ENCODE assay signal across 21 cellular contexts in genomic region chr6:100904316-100904715, GRCh38. TPM values are rescaled to one million over a fixed set of nuclear protein-coding genes. Genes with fewer than 3 reads are reported as not detected.
DNase-seq lines count a peak whose midpoint lies in the region; ATAC-seq, FAIRE-seq and TF ChIP-seq lines count a peak whose summit lies in the region.
"Had no signal": no experiment of that assay in that cellular context is flagged by ENCODE, and none has a peak within 500 bp of the region (broad histone marks: within the 10 kb centered on the region; RNA-seq: fewer than 3 reads in every experiment).

No MANE protein-coding gene starts in this region.

- H4K8ac ChIP-seq in mesendoderm (ENCODE audit: low read depth, low read length) = no peak overlapping the region

- H3K9ac ChIP-seq in K562 (ENCODE audit: insufficient read depth in 1 of 2, low read depth in 2 of 2, low read length in 2 of 2) (no peak overlapping the region), mesendoderm (ENCODE audit: low read length) (no peak overlapping the region)
- H3K9ac ChIP-seq: BLaER1, GM23248 had no signal

- no peaks in the 10 kb centered on the region for H3K79me1 ChIP-seq in mesendoderm (ENCODE audit: low read length)

- H3K4me3 ChIP-seq in Caco-2 (ENCODE audit: low read depth, low read length) (no peak overlapping the region), K562 (no peak overlapping the region), mesendoderm (ENCODE audit: low read length) (no peak overlapping the region)
- H3K4me3 ChIP-seq: BLaER1, GM23248 had no signal

- in situ Hi-C loops in K562 (cut with MboI) = no loop called here

- DNase-seq in Caco-2 (peak; percentile 53 to 56), K562 (ENCODE audit: extremely low read depth in 1 of 4, low spot score in 3 of 4) (no peak), mesendoderm (no peak), NCI-H1092 treated with DMSO at 0.1 percent for 48 hours (lab: John Stamatoyannopoulos, UW) (no peak), NCI-H526 (lab: John Stamatoyannopoulos, UW) (no peak)
- no peak for DNase-seq in NK-92 treated with Interleukin-12 subunit alpha and Interleukin-12 subunit beta, amount 100 ng/mL, for 24 hours (lab: John Stamatoyannopoulos, UW)
- DNase-seq: CD4-positive, alpha-beta T cell; CD8-positive, alpha-beta memory T cell; DMS153; GM23248; H7; HCEC 1CT had no signal

- CTCF ChIA-PET in Caco-2 (lab: Charles Lee) = interaction anchor here (0.7 kb wide), 1 partner anchor 12 kb away, joined by 8 read pairs; no protein-coding TSS in a partner anchor
- CTCF ChIA-PET in K562 (lab: Yijun Ruan, JAX; ENCODE audit: low intra/inter-chr PET ratio) = no interaction called here

- H3K36me3 ChIP-seq in Caco-2 (ENCODE audit: control insufficient read depth, insufficient read depth, low read length) = no peaks in the 10 kb centered on the region
- no peaks in the 10 kb centered on the region for H3K36me3 ChIP-seq in K562 (ENCODE audit: control insufficient read depth, insufficient read depth, low read length)
- H3K36me3 ChIP-seq in mesendoderm (ENCODE audit: control insufficient read depth, insufficient read depth, low read length) = no peaks in the 10 kb centered on the region
- H3K36me3 ChIP-seq: BLaER1 had no signal

- no peak for TF ChIP-seq EP300 in K562 (IDR thresholded peaks at IDR 0.05; ENCODE audit: low read length)

- TF ChIP-seq CTCF in Caco-2 (IDR thresholded peaks at IDR 0.05; ENCODE audit: insufficient read depth in 1 of 2, low read depth in 1 of 2, low read length in 1 of 2, severe bottlenecking in 1 of 2, unreplicated experiment in 1 of 2) = no peak
- TF ChIP-seq CTCF in K562 (IDR thresholded peaks at IDR 0.05 in 2 of 3, conservative IDR thresholded peaks at IDR 0.05 in 1 of 3; ENCODE audit: insufficient read depth in 2 of 3, low read depth in 1 of 3, low read length in 3 of 3) = no peak

- no peak for TF ChIP-seq RAD21 in K562 (CRISPR knock-in tag; conservative IDR thresholded peaks at IDR 0.05 in 1 of 2, IDR thresholded peaks at IDR 0.05 in 1 of 2)

- H2BK120ac ChIP-seq in mesendoderm (ENCODE audit: low read depth, low read length) = peak overlapping the region; percentile 92

- H3K4ac ChIP-seq in mesendoderm (ENCODE audit: low read depth, low read length) = peak overlapping the region; percentile 16

- no peaks in the 10 kb centered on the region for H3K79me2 ChIP-seq in K562 (ENCODE audit: control insufficient read depth, insufficient read depth, low read length)
- H3K79me2 ChIP-seq in mesendoderm (ENCODE audit: control insufficient read depth, insufficient read depth, low read length) = no peaks in the 10 kb centered on the region

- peaks cover 34% of the 10 kb centered on the region for H3K4me1 ChIP-seq in Caco-2
- no peaks in the 10 kb centered on the region for H3K4me1 ChIP-seq in K562 (replicated peaks in 1 of 2; ENCODE audit: control insufficient read depth in 2 of 2, insufficient read depth in 2 of 2, low read length in 2 of 2)
- H3K4me1 ChIP-seq in mesendoderm (ENCODE audit: control insufficient read depth, low read depth, low read length) = peaks cover 2% of the 10 kb centered on the region

- peak overlapping the region; percentile 55 for H3K27ac Mint-ChIP-seq in Caco-2 (ENCODE audit: unreplicated experiment)
- H3K27ac Mint-ChIP-seq: B cell; CD4-positive, alpha-beta T cell; CD8-positive, alpha-beta memory T cell had no signal

- peak overlapping the region; percentile 84 for H3K18ac ChIP-seq in mesendoderm (ENCODE audit: low read length)

- no peak overlapping the region for H2BK5ac ChIP-seq in mesendoderm (ENCODE audit: low read length)

- no peaks in the 10 kb centered on the region for H4K20me1 ChIP-seq in K562 (replicated peaks; ENCODE audit: control insufficient read depth, insufficient read depth, low read length)
- H4K20me1 ChIP-seq: BLaER1 had no signal

- no peak overlapping the region for H3K23ac ChIP-seq in mesendoderm (ENCODE audit: low read length)

- no peaks in the 10 kb centered on the region for H3K27me3 ChIP-seq in Caco-2 (replicated peaks; ENCODE audit: control insufficient read depth, insufficient read depth, low read length)
- no peaks in the 10 kb centered on the region for H3K27me3 ChIP-seq in K562 (ENCODE audit: control insufficient read depth in 2 of 2, insufficient read depth in 2 of 2, low read length in 2 of 2)
- H3K27me3 ChIP-seq in mesendoderm (ENCODE audit: insufficient read depth, low read length, poor library complexity) = no peaks in the 10 kb centered on the region
- H3K27me3 ChIP-seq: BLaER1 had no signal

- H3K27me3 Mint-ChIP-seq in Caco-2 (ENCODE audit: insufficient read depth, unreplicated experiment) = no peaks in the 10 kb centered on the region
- H3K27me3 Mint-ChIP-seq: CD4-positive, alpha-beta T cell had no signal

- no peak overlapping the region for H2AK5ac ChIP-seq in mesendoderm (ENCODE audit: low read length)

- 24% methylated on average over 4 of the region's 4 CpGs for WGBS in K562 (ENCODE audit: insufficient coverage, low coverage, missing lambda C conversion rate)
- WGBS in mesendoderm (ENCODE audit: extremely low coverage, insufficient coverage, low lambda C conversion rate) = no CpG with 5 or more reads among the region's 4 CpGs

- no peak overlapping the region for H2AFZ ChIP-seq in K562 (ENCODE audit: low read depth, low read length)
- H2AFZ ChIP-seq: GM23248 had no signal

- BruUV-seq in Caco-2 (replicated peaks; lab: Mats Ljungman, UMichigan) (no TSS peak), K562 (replicated peaks; lab: Mats Ljungman, UMichigan) (no TSS peak)

- intact Hi-C loops in Caco-2 (cut with micrococcal nuclease; ENCODE audit: unreplicated experiment) = loop anchor here (2.0 kb wide), 1 partner anchor 14 kb away; no protein-coding TSS in a partner anchor
- intact Hi-C loops in K562 (cut with micrococcal nuclease) = no loop called here

- POLR2A ChIA-PET in Caco-2 (lab: Charles Lee) = no interaction called here
- POLR2A ChIA-PET in K562 (lab: Yijun Ruan, JAX) = no interaction called here

- no peaks in the 10 kb centered on the region for H3K9me1 ChIP-seq in K562 (ENCODE audit: control insufficient read depth, insufficient read depth, low read length)

- H3K4me1 Mint-ChIP-seq in Caco-2 (ENCODE audit: low read depth, unreplicated experiment) = peaks cover 37% of the 10 kb centered on the region
- H3K4me1 Mint-ChIP-seq: B cell had no signal

- no peak overlapping the region for H4K5ac ChIP-seq in mesendoderm (ENCODE audit: low read length)

- H3K56ac ChIP-seq in mesendoderm (ENCODE audit: low read length) = peak overlapping the region; percentile 10

- peak overlapping the region; percentile 62 for H3K4me3 Mint-ChIP-seq in Caco-2 (ENCODE audit: unreplicated experiment)
- H3K4me3 Mint-ChIP-seq: B cell; CD4-positive, alpha-beta T cell; CD8-positive, alpha-beta memory T cell had no signal

- peak overlapping the region; percentile 74 for H2BK15ac ChIP-seq in mesendoderm (replicated peaks; ENCODE audit: low read depth)

- no peak for FAIRE-seq in K562 (lab: Jason Lieb, UNC)
- FAIRE-seq: A204.1, G401.6, GM12892, GM19239, H1 had no signal

- no peak for ATAC-seq in K562

- H3K9me3 Mint-ChIP-seq in Caco-2 (ENCODE audit: unreplicated experiment) = no peaks in the 10 kb centered on the region
- H3K9me3 Mint-ChIP-seq: CD4-positive, alpha-beta T cell had no signal

- no peaks in the 10 kb centered on the region for H3K36me3 Mint-ChIP-seq in Caco-2 (ENCODE audit: insufficient read depth, unreplicated experiment)

- TF ChIP-seq POLR2A in K562 (conservative IDR thresholded peaks at IDR 0.05) = no peak

- no peak overlapping the region for H3K4me2 ChIP-seq in K562 (ENCODE audit: insufficient read depth, low read length)
- H3K4me2 ChIP-seq in mesendoderm (ENCODE audit: low read length) = no peak overlapping the region

- H3K9me3 ChIP-seq in Caco-2 (no peaks in the 10 kb centered on the region; the same call in 1 of the 2 replicates), K562 (replicated peaks; ENCODE audit: control insufficient read depth, insufficient read depth, low read depth, low read length) (no peaks in the 10 kb centered on the region)
- H3K9me3 ChIP-seq: BLaER1 had no signal

- H3K27ac ChIP-seq in K562 (ENCODE audit: extremely low read depth, low read depth, low read length) (no peak overlapping the region), mesendoderm (ENCODE audit: low read depth, low read length) (no peak overlapping the region)
- H3K27ac ChIP-seq: 22Rv1, BLaER1, C4-2B, GM23248 had no signal

TF ChIP-seq in K562, 482 proteins besides CTCF, POLR2A, EP300 and RAD21:
- TF ChIP-seq RBM15 (IDR thresholded peaks at IDR 0.05; ENCODE audit: insufficient read depth, low read length) (no peak), NUFIP1 (IDR thresholded peaks at IDR 0.05; ENCODE audit: partially characterized antibody) (no peak), DACH1 (IDR thresholded peaks at IDR 0.05; ENCODE audit: partially characterized antibody) (peak; percentile 10)
TF ChIP-seq in K562: peak in this region for 1.

RNA-seq across cellular contexts. Expression of gene ASCC3, which starts 23.2 kb away (rescaled TPM):
- 48.2 and 56.2 TPM in 2 replicates for total RNA-seq in Caco-2 (2022)
- total RNA-seq in K562 (2011; cell fraction: chromatin; rRNA removed; ENCODE audit: low replicate concordance) = 27.9 and 124 TPM in 2 replicates
- total RNA-seq in K562 (2011; cell fraction: nucleolus; rRNA removed) = 13.8 and 19.2 TPM in 2 replicates
- 26.6 and 30.3 TPM in 2 replicates for total RNA-seq in K562 (2011; cell fraction: nucleoplasm; rRNA removed)
- total RNA-seq in K562 (2014; rRNA removed) = 26.6 and 27.9 TPM in 2 replicates
- 56.1 and 57.4 TPM in 2 replicates for total RNA-seq in K562 (2014; rRNA removed; fragmentation: Illumina TruSeq; extraction: Trizol)
- 45.9 and 47.4 TPM in 2 replicates for total RNA-seq in K562 (2015; rRNA removed; fragmentation: Illumina TruSeq; extraction: Trizol)
- total RNA-seq in K562 (2021) = 41.2 and 44.0 TPM in 2 replicates
- 26.6 and 41.0 TPM in 2 replicates for polyA plus RNA-seq in K562 (2011; rRNA removed)
- polyA plus RNA-seq in K562 (2011; cell fraction: cytosol; rRNA removed) = 11.5 and 14.9 TPM in 2 replicates
- 14.7 and 20.5 TPM in 2 replicates for polyA plus RNA-seq in K562 (2011; cell fraction: nucleus; rRNA removed)
- 17.8 and 19.0 TPM in 2 replicates for polyA plus RNA-seq in K562 (2012)
- polyA plus RNA-seq in K562 (2014; fragmentation: Illumina TruSeq; extraction: Trizol) = 31.3 and 33.9 TPM in 2 replicates
- polyA plus RNA-seq in K562 (2014; fragmentation: Nextera tagmentation; extraction: Ambion mirVana) = 10 to 100 TPM; 16.1 to 18.2 TPM
- 14.5 and 16.8 TPM in 2 replicates for polyA plus RNA-seq in K562 (2014; rRNA removed)
- polyA minus RNA-seq in K562 (2011; rRNA and poly(A)+ RNA removed) = 109 and 121 TPM in 2 replicates
- 31.6 and 35.3 TPM in 2 replicates for polyA minus RNA-seq in K562 (2011; cell fraction: cytosol; rRNA and poly(A)+ RNA removed)
- 62.3 and 104 TPM in 2 replicates for polyA minus RNA-seq in K562 (2011; cell fraction: nucleus; rRNA and poly(A)+ RNA removed)
- 35.2 TPM for polyA plus RNA-seq in mesendoderm (2013, experiment 1 of 2)
- polyA plus RNA-seq in mesendoderm (2013, experiment 2 of 2) = 36.0 TPM

Comparison
In these comparisons a context has a peak if more than half of its experiments do, and no peak if none do; other contexts are left out.
1. DNase-seq: peak in Caco-2 (2 of 2); none in K562 (0 of 4), mesendoderm (single experiment), NK-92 treated with Interleukin-12 subunit alpha and Interleukin-12 subunit beta, amount 100 ng/mL, for 24 hours (single experiment), NCI-H1092 treated with DMSO at 0.1 percent for 48 hours (single experiment) and NCI-H526 (0 of 2).